In the genomic region with DNA sequence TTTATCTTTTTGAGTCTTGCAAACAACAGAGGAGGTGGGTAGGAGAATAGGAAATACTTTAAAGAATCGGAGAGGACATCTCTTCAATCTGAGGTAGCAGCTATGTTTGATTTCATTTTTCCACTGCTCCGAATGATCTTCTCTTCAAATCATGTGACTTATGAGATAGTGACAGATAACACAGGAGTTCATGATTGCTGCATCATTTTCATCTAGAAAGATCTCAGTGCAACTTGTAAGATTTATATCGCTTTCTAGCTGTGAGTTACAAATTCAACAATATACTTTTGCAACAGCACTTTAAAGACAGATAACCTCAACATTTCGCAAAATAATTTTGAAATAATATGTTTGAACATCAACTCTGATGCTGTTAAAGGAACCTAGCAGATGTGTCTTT, we compare ENCODE assay signal across 14 cellular contexts.
DNase-seq lines count a peak whose midpoint lies in the region; FAIRE-seq and TF ChIP-seq lines count a peak whose summit lies in the region.
"Had no signal": no experiment of that assay in that cellular context is flagged by ENCODE, and none has a peak within 500 bp of the region (broad histone marks: within the 10 kb centered on the region; RNA-seq: fewer than 3 reads in every experiment).

No MANE protein-coding gene starts in this region.

- no peak for TF ChIP-seq CTCF in astrocyte (IDR thresholded peaks at IDR 0.05; ENCODE audit: insufficient read depth, low read depth, low read length)

- H3K27me3 Mint-ChIP-seq in activated naive CD8-positive, alpha-beta T cell: no peaks in the 10 kb centered on the region
- H3K27me3 Mint-ChIP-seq in activated naive CD8-positive, alpha-beta T cell treated with anti-CD3 and anti-CD28 coated beads for 36 hours: no peaks in the 10 kb centered on the region
- H3K27me3 Mint-ChIP-seq in T-helper 1 cell treated with Interleukin-12 subunit alpha and Interleukin-12 subunit beta and Interleukin-4 antibody, amounts not matched to agents 30 μg/mL and 1 μg/mL, for 36 hours (ENCODE audit: low read depth): no peaks in the 10 kb centered on the region
- H3K27me3 Mint-ChIP-seq in astrocyte (ENCODE audit: low read depth, unreplicated experiment): no peaks in the 10 kb centered on the region

- H3K9me3 ChIP-seq in astrocyte (ENCODE audit: insufficient read depth, low read depth, low read length): no peaks in the 10 kb centered on the region
- H3K9me3 ChIP-seq: BE2C, SJCRH30 had no signal

- H4K20me1 ChIP-seq in astrocyte (ENCODE audit: insufficient read depth, low read length): no peaks in the 10 kb centered on the region

- H2AFZ ChIP-seq in astrocyte (ENCODE audit: low read depth, low read length): no peak overlapping the region

- no peaks in the 10 kb centered on the region for H3K36me3 Mint-ChIP-seq in activated naive CD8-positive, alpha-beta T cell
- no peaks in the 10 kb centered on the region for H3K36me3 Mint-ChIP-seq in activated naive CD8-positive, alpha-beta T cell treated with anti-CD3 and anti-CD28 coated beads for 36 hours
- H3K36me3 Mint-ChIP-seq in T-helper 1 cell treated with Interleukin-12 subunit alpha and Interleukin-12 subunit beta and Interleukin-4 antibody, amounts not matched to agents 30 μg/mL and 1 μg/mL, for 36 hours (ENCODE audit: low read depth): peaks cover 10% of the 10 kb centered on the region
- no peaks in the 10 kb centered on the region for H3K36me3 Mint-ChIP-seq in astrocyte (ENCODE audit: low read depth, unreplicated experiment)

- H3K9me3 Mint-ChIP-seq in activated naive CD8-positive, alpha-beta T cell (ENCODE audit: low read depth): no peaks in the 10 kb centered on the region
- no peaks in the 10 kb centered on the region for H3K9me3 Mint-ChIP-seq in activated naive CD8-positive, alpha-beta T cell treated with anti-CD3 and anti-CD28 coated beads for 36 hours
- H3K9me3 Mint-ChIP-seq in T-helper 1 cell treated with Interleukin-12 subunit alpha and Interleukin-12 subunit beta and Interleukin-4 antibody, amounts not matched to agents 30 μg/mL and 1 μg/mL, for 36 hours: peaks cover 4% of the 10 kb centered on the region
- peaks cover 2% of the 10 kb centered on the region for H3K9me3 Mint-ChIP-seq in astrocyte (ENCODE audit: unreplicated experiment)

- no peak for DNase-seq in activated naive CD8-positive, alpha-beta T cell treated with anti-CD3 and anti-CD28 coated beads for 36 hours
- DNase-seq in astrocyte (ENCODE audit: low read depth) (no peak), urothelium cell line (ENCODE audit: low spot score) (no peak), NCI-H2196 treated with DMSO at 0.1 percent for 48 hours (lab: John Stamatoyannopoulos, UW; ENCODE audit: unreplicated experiment) (no peak), islet precursor cell (no peak)
- DNase-seq: BE2C, H7, NCI-H1930, NCI-H2171, NCI-H510A, SJCRH30 had no signal

- H3K4me2 ChIP-seq in astrocyte (ENCODE audit: low read length): no peak overlapping the region
- H3K4me2 ChIP-seq: KMS-11 had no signal

- peaks cover 55% of the 10 kb centered on the region for H3K4me1 Mint-ChIP-seq in activated naive CD8-positive, alpha-beta T cell (ENCODE audit: low read depth)
- peaks cover 30% of the 10 kb centered on the region for H3K4me1 Mint-ChIP-seq in activated naive CD8-positive, alpha-beta T cell treated with anti-CD3 and anti-CD28 coated beads for 36 hours
- peaks cover 71% of the 10 kb centered on the region for H3K4me1 Mint-ChIP-seq in T-helper 1 cell treated with Interleukin-12 subunit alpha and Interleukin-12 subunit beta and Interleukin-4 antibody, amounts not matched to agents 30 μg/mL and 1 μg/mL, for 36 hours (ENCODE audit: low read depth)
- H3K4me1 Mint-ChIP-seq in astrocyte (ENCODE audit: low read depth, unreplicated experiment): peaks cover 7% of the 10 kb centered on the region

- H3K27ac Mint-ChIP-seq in activated naive CD8-positive, alpha-beta T cell: peak overlapping the region; percentile 4
- no peak overlapping the region for H3K27ac Mint-ChIP-seq in activated naive CD8-positive, alpha-beta T cell treated with anti-CD3 and anti-CD28 coated beads for 36 hours
- peak overlapping the region; percentile 66 for H3K27ac Mint-ChIP-seq in T-helper 1 cell treated with Interleukin-12 subunit alpha and Interleukin-12 subunit beta and Interleukin-4 antibody, amounts not matched to agents 30 μg/mL and 1 μg/mL, for 36 hours
- H3K27ac Mint-ChIP-seq in astrocyte (ENCODE audit: unreplicated experiment): no peak overlapping the region

- H3K79me2 ChIP-seq in astrocyte (ENCODE audit: insufficient read depth, low read length): no peaks in the 10 kb centered on the region

- H3K9ac ChIP-seq in astrocyte (ENCODE audit: low read length): no peak overlapping the region
- H3K9ac ChIP-seq: KMS-11 had no signal

- no peaks in the 10 kb centered on the region for H3K36me3 ChIP-seq in astrocyte (ENCODE audit: insufficient read depth, low read length)
- H3K36me3 ChIP-seq: BE2C, SJCRH30 had no signal

- H3K27ac ChIP-seq in astrocyte (ENCODE audit: low read depth, low read length): no peak overlapping the region
- H3K27ac ChIP-seq: KMS-11, SJCRH30 had no signal

- FAIRE-seq in astrocyte (lab: Jason Lieb, UNC): peak; percentile 17
- peak; percentile 52 for FAIRE-seq in urothelium cell line (lab: Jason Lieb, UNC)

- H3K4me3 Mint-ChIP-seq in activated naive CD8-positive, alpha-beta T cell: no peak overlapping the region
- H3K4me3 Mint-ChIP-seq in activated naive CD8-positive, alpha-beta T cell treated with anti-CD3 and anti-CD28 coated beads for 36 hours: no peak overlapping the region
- no peak overlapping the region for H3K4me3 Mint-ChIP-seq in T-helper 1 cell treated with Interleukin-12 subunit alpha and Interleukin-12 subunit beta and Interleukin-4 antibody, amounts not matched to agents 30 μg/mL and 1 μg/mL, for 36 hours
- no peak overlapping the region for H3K4me3 Mint-ChIP-seq in astrocyte (ENCODE audit: unreplicated experiment)

- H3K27me3 ChIP-seq in astrocyte (ENCODE audit: insufficient read depth, low read length): no peaks in the 10 kb centered on the region
- H3K27me3 ChIP-seq: BE2C, SJCRH30 had no signal

- H3K4me3 ChIP-seq in astrocyte (ENCODE audit: insufficient read depth, low read depth, low read length): no peak overlapping the region
- H3K4me3 ChIP-seq: SJCRH30 had no signal

- H3K4me1 ChIP-seq in astrocyte (ENCODE audit: insufficient read depth, low read length): peaks cover 3% of the 10 kb centered on the region
- H3K4me1 ChIP-seq: BE2C, SJCRH30 had no signal

Comparison
In these comparisons a context has a peak if more than half of its experiments do, and no peak if none do; other contexts are left out.
1. H3K27ac Mint-ChIP-seq: peak in activated naive CD8-positive, alpha-beta T cell (single experiment) and T-helper 1 cell treated with Interleukin-12 subunit alpha and Interleukin-12 subunit beta and Interleukin-4 antibody, amounts not matched to agents 30 μg/mL and 1 μg/mL, for 36 hours (single experiment); none in activated naive CD8-positive, alpha-beta T cell treated with anti-CD3 and anti-CD28 coated beads for 36 hours (single experiment) and astrocyte (single experiment).